In genomic region chr18:3526421-3527354, GRCh38 we compare ENCODE assay signal across 8 cellular contexts.
A peak's percentile ranks its signal among the peaks of the same experiment; 100 is the strongest.
DNase-seq lines count a peak whose midpoint lies in the region; ATAC-seq and TF ChIP-seq lines count a peak whose summit lies in the region.

No MANE protein-coding gene starts in this region.

- H3K27ac Mint-ChIP-seq in activated CD4-positive, alpha-beta T cell treated with anti-CD3 and anti-CD28 coated beads for 36 hours = peak overlapping the region; percentile 37
- peak overlapping the region; percentile 18 to 68 for H3K27ac Mint-ChIP-seq in natural killer cell

- no peak for ATAC-seq in activated CD4-positive, alpha-beta T cell treated with anti-CD3 and anti-CD28 coated beads for 36 hours
- ATAC-seq in HG02852 (IDR thresholded peaks at IDR 0.05; ENCODE audit: unreplicated experiment) = peak; percentile 46
- ATAC-seq in natural killer cell = no peak

- H3K27ac ChIP-seq in brain microvascular endothelial cell = no peak overlapping the region

- in situ Hi-C loops in brain microvascular endothelial cell (cut with HindIII; ENCODE audit: low pct_ligation_motif_present, low sequenced_read_pairs) = no loop called here

- H3K9me3 ChIP-seq in MG63 = peaks cover 4% of the 10 kb centered on the region; the same call in 1 of the 2 replicates

- H3K36me3 Mint-ChIP-seq in activated CD4-positive, alpha-beta T cell treated with anti-CD3 and anti-CD28 coated beads for 36 hours (ENCODE audit: low read depth) = peaks cover 2% of the 10 kb centered on the region
- H3K36me3 Mint-ChIP-seq in natural killer cell = no peaks in the 10 kb centered on the region

- H3K4me1 Mint-ChIP-seq in activated CD4-positive, alpha-beta T cell treated with anti-CD3 and anti-CD28 coated beads for 36 hours = peaks cover 16% of the 10 kb centered on the region
- H3K4me1 Mint-ChIP-seq in natural killer cell = peaks cover 15 to 16% of the 10 kb centered on the region in 2 donors

- H3K27me3 ChIP-seq in brain microvascular endothelial cell (replicated peaks) (no peaks in the 10 kb centered on the region), MG63 (no peaks in the 10 kb centered on the region)

- H3K27me3 Mint-ChIP-seq in activated CD4-positive, alpha-beta T cell treated with anti-CD3 and anti-CD28 coated beads for 36 hours = no peaks in the 10 kb centered on the region
- peaks cover 0 to 2% of the 10 kb centered on the region in 2 donors for H3K27me3 Mint-ChIP-seq in natural killer cell (ENCODE audit: low read depth in 2 of 2)

- intact Hi-C loops in activated CD4-positive, alpha-beta T cell treated with anti-CD3 and anti-CD28 coated beads for 36 hours (cut with DNase I, micrococcal nuclease) = loop anchor here (2.0 to 5.0 kb wide), 2 partner anchors 61 to 68 kb away; no protein-coding TSS in a partner anchor
- intact Hi-C loops in natural killer cell (cut with micrococcal nuclease) = no loop called here

- no peak for TF ChIP-seq CTCF in brain microvascular endothelial cell (IDR thresholded peaks at IDR 0.05; ENCODE audit: low read depth, low read length, missing control alignments)
- TF ChIP-seq CTCF in natural killer cell (IDR thresholded peaks at IDR 0.05) = no peak

- H3K4me3 ChIP-seq in brain microvascular endothelial cell (ENCODE audit: low read depth, low read length) (no peak overlapping the region), MG63 (no peak overlapping the region)

- POLR2A ChIA-PET in activated CD4-positive, alpha-beta T cell treated with anti-CD3 and anti-CD28 coated beads for 36 hours (lab: Charles Lee) = interaction anchor here (0.9 to 1.0 kb wide), 2 partner anchors 67 to 136 kb away, joined by 3 read pairs; no protein-coding TSS in a partner anchor

- H3K9me3 Mint-ChIP-seq in activated CD4-positive, alpha-beta T cell treated with anti-CD3 and anti-CD28 coated beads for 36 hours (ENCODE audit: low read depth) = peaks cover 4% of the 10 kb centered on the region
- H3K9me3 Mint-ChIP-seq in natural killer cell = no peaks in the 10 kb centered on the region

- H3K4me3 Mint-ChIP-seq in activated CD4-positive, alpha-beta T cell treated with anti-CD3 and anti-CD28 coated beads for 36 hours = no peak overlapping the region
- peak overlapping the region; percentile 67 for H3K4me3 Mint-ChIP-seq in natural killer cell

- DNase-seq in activated CD4-positive, alpha-beta T cell treated with anti-CD3 and anti-CD28 coated beads for 36 hours = no peak
- no peak for DNase-seq in activated CD4-positive, alpha-beta T cell treated with anti-CD3 and anti-CD28 coated beads for 4 hours
- DNase-seq in NCI-H2107 treated with DMSO at 0.1 percent for 48 hours (lab: John Stamatoyannopoulos, UW; ENCODE audit: unreplicated experiment) = peak; percentile 90
- peak; percentile 57 for DNase-seq in brain microvascular endothelial cell
- DNase-seq in natural killer cell = no peak
- DNase-seq in GF-D8 (lab: John Stamatoyannopoulos, UW) = no peak
- DNase-seq in MG63 = no peak

- CTCF ChIA-PET in activated CD4-positive, alpha-beta T cell treated with anti-CD3 and anti-CD28 coated beads for 36 hours (lab: Charles Lee) = interaction anchor here (0.7 to 1.9 kb wide), 8 partner anchors 58 to 242 kb away, joined by 3 to 6 read pairs (median 4); no protein-coding TSS in a partner anchor

- H3K36me3 ChIP-seq in brain microvascular endothelial cell (replicated peaks) (no peaks in the 10 kb centered on the region), MG63 (no peaks in the 10 kb centered on the region)

Comparison
In these comparisons a context has a peak if more than half of its experiments do, and no peak if none do; other contexts are left out.
1. DNase-seq: peak in NCI-H2107 treated with DMSO at 0.1 percent for 48 hours (single experiment) and brain microvascular endothelial cell (single experiment); none in activated CD4-positive, alpha-beta T cell treated with anti-CD3 and anti-CD28 coated beads for 36 hours (single experiment), activated CD4-positive, alpha-beta T cell treated with anti-CD3 and anti-CD28 coated beads for 4 hours (0 of 2), natural killer cell (single experiment), GF-D8 (single experiment) and MG63 (single experiment).